In genomic region chr5:143313298-143313852, GRCh38 we compare ENCODE assay signal across 12 cellular contexts.
A peak's percentile ranks its signal among the peaks of the same experiment; 100 is the strongest.
DNase-seq lines count a peak whose midpoint lies in the region; ATAC-seq and TF ChIP-seq lines count a peak whose summit lies in the region.
"Had no signal": no experiment of that assay in that cellular context is flagged by ENCODE, and none has a peak within 500 bp of the region (broad histone marks: within the 10 kb centered on the region; RNA-seq: fewer than 3 reads in every experiment).

No MANE protein-coding gene starts in this region.

- H3K9me3 ChIP-seq in T-helper 17 cell (ENCODE audit: control insufficient read depth, low read length, poor library complexity, severe bottlenecking): no peaks in the 10 kb centered on the region
- H3K9me3 ChIP-seq: heart right ventricle had no signal

- no peaks in the 10 kb centered on the region for H3K9me3 Mint-ChIP-seq in activated T-cell treated with anti-CD3 and anti-CD28 coated beads, Interleukin-2, amount 50 U/mL, for 72 hours
- H3K9me3 Mint-ChIP-seq in activated T-cell treated with anti-CD3 and anti-CD28 coated beads, Interleukin-2, amount 50 U/mL, for 4 hours: no peaks in the 10 kb centered on the region
- H3K9me3 Mint-ChIP-seq in immature natural killer cell (no peaks in the 10 kb centered on the region), type B pancreatic cell (no peaks in the 10 kb centered on the region)
- H3K9me3 Mint-ChIP-seq in stimulated activated naive CD8-positive, alpha-beta T cell treated with anti-CD3 and anti-CD28 coated beads, Interleukin-15, amount 100 ng/mL, for 72 hours: peaks cover 0 to 4% of the 10 kb centered on the region in 2 donors

- no peak for ATAC-seq in activated T-cell treated with anti-CD3 and anti-CD28 coated beads, Interleukin-2, amount 50 U/mL, for 72 hours (replicated peaks in 1 of 2)
- no peak for ATAC-seq in activated T-cell treated with anti-CD3 and anti-CD28 coated beads, Interleukin-2, amount 50 U/mL, for 4 hours
- ATAC-seq in T-helper 17 cell: no peak
- peak; percentile 54 for ATAC-seq in stimulated activated naive CD8-positive, alpha-beta T cell treated with anti-CD3 and anti-CD28 coated beads, Interleukin-15, amount 100 ng/mL, for 72 hours
- ATAC-seq: heart right ventricle; left cardiac atrium; naive thymus-derived CD4-positive, alpha-beta T cell had no signal

- H3K4me1 Mint-ChIP-seq in activated T-cell treated with anti-CD3 and anti-CD28 coated beads, Interleukin-2, amount 50 U/mL, for 72 hours (ENCODE audit: low read depth): peaks cover 36% of the 10 kb centered on the region
- peaks cover 38% of the 10 kb centered on the region for H3K4me1 Mint-ChIP-seq in activated T-cell treated with anti-CD3 and anti-CD28 coated beads, Interleukin-2, amount 50 U/mL, for 4 hours (ENCODE audit: low read depth)
- H3K4me1 Mint-ChIP-seq in T-helper 17 cell: peaks cover 11% of the 10 kb centered on the region
- H3K4me1 Mint-ChIP-seq in immature natural killer cell: peaks cover 39 to 74% of the 10 kb centered on the region in 2 donors
- peaks cover 43% of the 10 kb centered on the region for H3K4me1 Mint-ChIP-seq in stimulated activated naive CD8-positive, alpha-beta T cell treated with anti-CD3 and anti-CD28 coated beads, Interleukin-15, amount 100 ng/mL, for 72 hours
- peaks cover 9% of the 10 kb centered on the region for H3K4me1 Mint-ChIP-seq in type B pancreatic cell (ENCODE audit: unreplicated experiment)

- TF ChIP-seq CTCF in type B pancreatic cell (conservative IDR thresholded peaks at IDR 0.05) (no peak), GM10266 (IDR thresholded peaks at IDR 0.05; ENCODE audit: control insufficient read depth, insufficient read depth, low read depth, missing control alignments) (no peak)

- H3K36me3 Mint-ChIP-seq in activated T-cell treated with anti-CD3 and anti-CD28 coated beads, Interleukin-2, amount 50 U/mL, for 72 hours (ENCODE audit: insufficient read depth in 2 of 2): peaks cover 6 to 35% of the 10 kb centered on the region in 2 donors
- peaks cover 46% of the 10 kb centered on the region for H3K36me3 Mint-ChIP-seq in activated T-cell treated with anti-CD3 and anti-CD28 coated beads, Interleukin-2, amount 50 U/mL, for 4 hours (ENCODE audit: insufficient read depth)
- peaks cover 8% of the 10 kb centered on the region for H3K36me3 Mint-ChIP-seq in T-helper 17 cell (ENCODE audit: low read depth)
- H3K36me3 Mint-ChIP-seq in immature natural killer cell: peaks cover 15 to 32% (median 17%) of the 10 kb centered on the region in 3 donors
- peaks cover 41% of the 10 kb centered on the region for H3K36me3 Mint-ChIP-seq in type B pancreatic cell

- no peaks in the 10 kb centered on the region for H3K27me3 Mint-ChIP-seq in activated T-cell treated with anti-CD3 and anti-CD28 coated beads, Interleukin-2, amount 50 U/mL, for 72 hours (ENCODE audit: low read depth)
- no peaks in the 10 kb centered on the region for H3K27me3 Mint-ChIP-seq in activated T-cell treated with anti-CD3 and anti-CD28 coated beads, Interleukin-2, amount 50 U/mL, for 4 hours (ENCODE audit: low read depth)
- H3K27me3 Mint-ChIP-seq in T-helper 17 cell: no peaks in the 10 kb centered on the region
- H3K27me3 Mint-ChIP-seq in immature natural killer cell (ENCODE audit: low read depth in 3 of 3): no peaks in the 10 kb centered on the region
- no peaks in the 10 kb centered on the region for H3K27me3 Mint-ChIP-seq in stimulated activated naive CD8-positive, alpha-beta T cell treated with anti-CD3 and anti-CD28 coated beads, Interleukin-15, amount 100 ng/mL, for 72 hours
- H3K27me3 Mint-ChIP-seq in type B pancreatic cell: no peaks in the 10 kb centered on the region
- H3K27me3 Mint-ChIP-seq: naive thymus-derived CD4-positive, alpha-beta T cell had no signal

- H3K27ac Mint-ChIP-seq in activated T-cell treated with anti-CD3 and anti-CD28 coated beads, Interleukin-2, amount 50 U/mL, for 72 hours: peak overlapping the region; percentile 51
- H3K27ac Mint-ChIP-seq in T-helper 17 cell: peak overlapping the region; percentile 39
- peak overlapping the region; percentile 27 to 86 (median 58) for H3K27ac Mint-ChIP-seq in immature natural killer cell
- H3K27ac Mint-ChIP-seq in stimulated activated naive CD8-positive, alpha-beta T cell treated with anti-CD3 and anti-CD28 coated beads, Interleukin-15, amount 100 ng/mL, for 72 hours: peak overlapping the region in 1 of 2 donors; percentile 52
- no peak overlapping the region for H3K27ac Mint-ChIP-seq in type B pancreatic cell

- H3K4me3 Mint-ChIP-seq in activated T-cell treated with anti-CD3 and anti-CD28 coated beads, Interleukin-2, amount 50 U/mL, for 72 hours: no peak overlapping the region
- no peak overlapping the region for H3K4me3 Mint-ChIP-seq in activated T-cell treated with anti-CD3 and anti-CD28 coated beads, Interleukin-2, amount 50 U/mL, for 4 hours
- H3K4me3 Mint-ChIP-seq in T-helper 17 cell (no peak overlapping the region), immature natural killer cell (no peak overlapping the region), type B pancreatic cell (no peak overlapping the region)
- H3K4me3 Mint-ChIP-seq in stimulated activated naive CD8-positive, alpha-beta T cell treated with anti-CD3 and anti-CD28 coated beads, Interleukin-15, amount 100 ng/mL, for 72 hours: peak overlapping the region in 1 of 2 donors; percentile 32
- H3K4me3 Mint-ChIP-seq: naive thymus-derived CD4-positive, alpha-beta T cell had no signal

- DNase-seq in activated T-cell treated with anti-CD3 and anti-CD28 coated beads, Interleukin-2, amount 50 U/mL, for 72 hours: no peak
- DNase-seq in activated T-cell treated with anti-CD3 and anti-CD28 coated beads, Interleukin-2, amount 50 U/mL, for 4 hours: no peak
- DNase-seq in T-helper 17 cell: no peak
- no peak for DNase-seq in immature natural killer cell
- DNase-seq in stimulated activated naive CD8-positive, alpha-beta T cell treated with anti-CD3 and anti-CD28 coated beads, Interleukin-15, amount 100 ng/mL, for 72 hours: no peak
- DNase-seq in EL: no peak
- DNase-seq in type B pancreatic cell (ENCODE audit: extremely low spot score, unreplicated experiment): no peak
- DNase-seq in GM10266 (ENCODE audit: extremely low spot score): no peak
- DNase-seq: activated T-cell treated with anti-CD3 and anti-CD28 coated beads, Interleukin-2, amount 50 U/mL, for 1 hour; heart right ventricle; left cardiac atrium; naive thymus-derived CD4-positive, alpha-beta T cell had no signal
